ENCODE assay signal across 13 cellular contexts in genomic region chr17:3956983-3957382, GRCh38. TPM values are rescaled to one million over a fixed set of nuclear protein-coding genes. Genes with fewer than 3 reads are reported as not detected.
A peak's percentile ranks its signal among the peaks of the same experiment; 100 is the strongest.
DNase-seq lines count a peak whose midpoint lies in the region; ATAC-seq and TF ChIP-seq lines count a peak whose summit lies in the region.
"Had no signal": no experiment of that assay in that cellular context is flagged by ENCODE, and none has a peak within 500 bp of the region (broad histone marks: within the 10 kb centered on the region; RNA-seq: fewer than 3 reads in every experiment).

No MANE protein-coding gene starts in this region.

- H3K4me3 ChIP-seq in neutrophil (ENCODE audit: low read depth in 1 of 2, low read length in 1 of 2), result no peak overlapping the region
- H3K4me3 ChIP-seq: lung, pancreas had no signal

- H3K9me3 Mint-ChIP-seq in activated T-cell treated with anti-CD3 and anti-CD28 coated beads, Interleukin-2, amount 50 U/mL, for 72 hours, result no peaks in the 10 kb centered on the region
- no peaks in the 10 kb centered on the region for H3K9me3 Mint-ChIP-seq in activated T-cell treated with anti-CD3 and anti-CD28 coated beads, Interleukin-2, amount 50 U/mL, for 4 hours
- no peaks in the 10 kb centered on the region for H3K9me3 Mint-ChIP-seq in WTC11

- H3K9me3 ChIP-seq in neutrophil, result no peaks in the 10 kb centered on the region
- H3K9me3 ChIP-seq: pancreas had no signal

- peak overlapping the region; percentile 72 for H3K27ac Mint-ChIP-seq in activated T-cell treated with anti-CD3 and anti-CD28 coated beads, Interleukin-2, amount 50 U/mL, for 72 hours
- H3K27ac Mint-ChIP-seq in WTC11, result peak overlapping the region; percentile 84

- no peak for ATAC-seq in activated T-cell treated with anti-CD3 and anti-CD28 coated beads, Interleukin-2, amount 50 U/mL, for 72 hours (replicated peaks in 1 of 2)
- ATAC-seq in activated T-cell treated with anti-CD3 and anti-CD28 coated beads, Interleukin-2, amount 50 U/mL, for 4 hours, result no peak
- no peak; the same call in 1 of the 2 replicates for ATAC-seq in WTC11
- ATAC-seq in HG03280 (IDR thresholded peaks at IDR 0.05; ENCODE audit: unreplicated experiment), result no peak

- H3K36me3 ChIP-seq in neutrophil, result peaks cover 61% of the 10 kb centered on the region
- H3K36me3 ChIP-seq: pancreas had no signal

- H3K4me1 ChIP-seq in neutrophil (ENCODE audit: control insufficient read depth in 1 of 2, insufficient read depth in 1 of 2, low read depth in 1 of 2, low read length in 1 of 2), result peaks cover 38 to 41% of the 10 kb centered on the region in 2 experiments

- CTCF ChIA-PET in WTC11 (lab: Charles Lee), result interaction anchor here (0.7 to 1.9 kb wide), 10 partner anchors 8 to 219 kb away, joined by 3 to 13 read pairs (median 5); no protein-coding TSS in a partner anchor

- H3K27me3 ChIP-seq in neutrophil, result no peaks in the 10 kb centered on the region
- H3K27me3 ChIP-seq: pancreas had no signal

- H3K27me3 Mint-ChIP-seq in activated T-cell treated with anti-CD3 and anti-CD28 coated beads, Interleukin-2, amount 50 U/mL, for 72 hours (ENCODE audit: low read depth), result no peaks in the 10 kb centered on the region
- H3K27me3 Mint-ChIP-seq in activated T-cell treated with anti-CD3 and anti-CD28 coated beads, Interleukin-2, amount 50 U/mL, for 4 hours (ENCODE audit: low read depth), result no peaks in the 10 kb centered on the region
- no peaks in the 10 kb centered on the region for H3K27me3 Mint-ChIP-seq in WTC11 (ENCODE audit: low read depth)

- DNase-seq in activated T-cell treated with anti-CD3 and anti-CD28 coated beads, Interleukin-2, amount 50 U/mL, for 72 hours, result no peak
- no peak for DNase-seq in activated T-cell treated with anti-CD3 and anti-CD28 coated beads, Interleukin-2, amount 50 U/mL, for 4 hours
- DNase-seq in NCI-H1436 treated with DMSO at 0.1 percent for 48 hours (lab: John Stamatoyannopoulos, UW) (peak; percentile 96), WTC11 (ENCODE audit: low spot score) (no peak), RKO (ENCODE audit: low spot score) (no peak)
- DNase-seq in activated CD4-positive, CD25-positive, alpha-beta regulatory T cell (lab: John Stamatoyannopoulos, UW), result no peak
- DNase-seq: activated CD4-positive, alpha-beta T cell treated with anti-CD3 and anti-CD28 coated beads, Interleukin-2, amount 50 U/mL, for 1 hour; GOT3; pancreas had no signal

- TF ChIP-seq CTCF in WTC11 (IDR thresholded peaks at IDR 0.05) (no peak), neutrophil (IDR thresholded peaks at IDR 0.05) (no peak)

- H3K4me3 Mint-ChIP-seq in activated T-cell treated with anti-CD3 and anti-CD28 coated beads, Interleukin-2, amount 50 U/mL, for 72 hours, result no peak overlapping the region
- H3K4me3 Mint-ChIP-seq in activated T-cell treated with anti-CD3 and anti-CD28 coated beads, Interleukin-2, amount 50 U/mL, for 4 hours, result no peak overlapping the region
- 0 out of 2 replicates have a peak overlapping the region, but pooled peaks have one; percentile 29 for H3K4me3 Mint-ChIP-seq in WTC11

- peak overlapping the region; percentile 59 for H3K27ac ChIP-seq in neutrophil
- H3K27ac ChIP-seq: HL-60, pancreas had no signal

- H3K4me1 Mint-ChIP-seq in activated T-cell treated with anti-CD3 and anti-CD28 coated beads, Interleukin-2, amount 50 U/mL, for 72 hours (ENCODE audit: low read depth), result peaks cover 46% of the 10 kb centered on the region
- peaks cover 50% of the 10 kb centered on the region for H3K4me1 Mint-ChIP-seq in activated T-cell treated with anti-CD3 and anti-CD28 coated beads, Interleukin-2, amount 50 U/mL, for 4 hours (ENCODE audit: low read depth)
- H3K4me1 Mint-ChIP-seq in WTC11, result peaks cover 58% of the 10 kb centered on the region

- H3K36me3 Mint-ChIP-seq in activated T-cell treated with anti-CD3 and anti-CD28 coated beads, Interleukin-2, amount 50 U/mL, for 72 hours (ENCODE audit: insufficient read depth in 2 of 2), result peaks cover 0 to 1% of the 10 kb centered on the region in 2 donors
- H3K36me3 Mint-ChIP-seq in activated T-cell treated with anti-CD3 and anti-CD28 coated beads, Interleukin-2, amount 50 U/mL, for 4 hours (ENCODE audit: insufficient read depth), result peaks cover 6% of the 10 kb centered on the region
- H3K36me3 Mint-ChIP-seq in WTC11, result no peaks in the 10 kb centered on the region

- POLR2A ChIA-PET in WTC11 (lab: Charles Lee), result interaction anchor here (1.3 to 1.8 kb wide), 2 partner anchors 9 to 17 kb away, joined by 4 to 5 read pairs; no protein-coding TSS in a partner anchor

TF ChIP-seq in WTC11, 78 proteins besides CTCF, POLR2A, EP300 and RAD21:
- TF ChIP-seq MLX (CRISPR knock-in tag; IDR thresholded peaks at IDR 0.05), result no peak
- TF ChIP-seq GTF2I (CRISPR knock-in tag; conservative IDR thresholded peaks at IDR 0.05), result peak; percentile 81

RNA-seq across cellular contexts. Expression of gene ATP2A3, which starts 7.3 kb away (rescaled TPM):
- 100 to 1,000 TPM; 108 to 109 TPM for total RNA-seq in activated T-cell treated with anti-CD3 and anti-CD28 coated beads, Interleukin-2, amount 50 U/mL, for 72 hours
- total RNA-seq in activated T-cell treated with anti-CD3 and anti-CD28 coated beads, Interleukin-2, amount 50 U/mL, for 4 hours, result 10 to 100 TPM; 55.8 to 68.8 (median 63.6) TPM
- total RNA-seq in WTC11 (2021), result 35.6 to 39.1 TPM (median 37.8 TPM) in 3 replicates

RNA-seq across cellular contexts. Expression of gene P2RX1, which starts 40.7 kb away (rescaled TPM):
- 1 to 10 TPM; 1.6 to 2.3 TPM for total RNA-seq in activated T-cell treated with anti-CD3 and anti-CD28 coated beads, Interleukin-2, amount 50 U/mL, for 72 hours
- total RNA-seq in activated T-cell treated with anti-CD3 and anti-CD28 coated beads, Interleukin-2, amount 50 U/mL, for 4 hours, result under 1 TPM; 0.13 to 0.52 (median 0.21) TPM
- total RNA-seq in WTC11 (2021), result 0.07 TPM in 1 of 3 replicates, not detected in the others
